ENCODE assay signal across 17 cellular contexts in genomic region chr6:132369526-132369925, GRCh38. TPM values are rescaled to one million over a fixed set of nuclear protein-coding genes. Genes with fewer than 3 reads are reported as not detected.
DNase-seq lines count a peak whose midpoint lies in the region; ATAC-seq, FAIRE-seq and TF ChIP-seq lines count a peak whose summit lies in the region.
"Had no signal": no experiment of that assay in that cellular context is flagged by ENCODE, and none has a peak within 500 bp of the region (broad histone marks: within the 10 kb centered on the region; RNA-seq: fewer than 3 reads in every experiment).

No MANE protein-coding gene starts in this region.

- no peaks in the 10 kb centered on the region for H3K36me3 Mint-ChIP-seq in activated CD4-positive, alpha-beta T cell treated with anti-CD3 and anti-CD28 coated beads, Interleukin-2, amount 10 ng/mL, durations not matched to agents 24 days and 14 days (ENCODE audit: low read depth)

- H3K4me3 ChIP-seq in foreskin fibroblast (ENCODE audit: low read depth in 1 of 2, low read length in 2 of 2) (no peak overlapping the region), tibial nerve (peak overlapping the region in 3 of 4 donors; percentile 3 to 28 (median 7))
- H3K4me3 ChIP-seq: body of pancreas, right lobe of liver had no signal

- no peaks in the 10 kb centered on the region for H3K9me3 ChIP-seq in tibial nerve
- H3K9me3 ChIP-seq: body of pancreas, heart left ventricle, right lobe of liver had no signal

- no peaks in the 10 kb centered on the region for H3K36me3 ChIP-seq in tibial nerve
- H3K36me3 ChIP-seq: heart left ventricle, right lobe of liver had no signal

- no peak overlapping the region for H3K27ac Mint-ChIP-seq in activated CD4-positive, alpha-beta T cell treated with anti-CD3 and anti-CD28 coated beads, Interleukin-2, amount 10 ng/mL, durations not matched to agents 24 days and 14 days
- H3K27ac Mint-ChIP-seq: activated T-helper 1 cell treated with anti-CD3 and anti-CD28 coated beads, Interleukin-12 subunit alpha, Interleukin-12 subunit beta, Interleukin-2, Interleukin-4 antibody, amounts not matched to agents 30 ng/mL and 10 ng/mL and 1 ng/mL, durations not matched to agents 14 hours and 24 hours and 36 hours; naive B cell; T-helper 17 cell had no signal

- DNase-seq in H54 (ENCODE audit: insufficient read length, low spot score), result no peak
- peak; percentile 68 for DNase-seq in foreskin fibroblast
- no peak for DNase-seq in tibial nerve (ENCODE audit: low spot score in 2 of 2)
- DNase-seq in activated CD4-positive, alpha-beta T cell treated with anti-CD3 and anti-CD28 coated beads, Interleukin-2, amount 10 ng/mL, durations not matched to agents 24 days and 14 days, result no peak
- DNase-seq in omental fat pad (ENCODE audit: low spot score), result no peak
- no peak for DNase-seq in amniotic stem cell (lab: John Stamatoyannopoulos, UW)
- DNase-seq: body of pancreas, heart left ventricle, kidney glomerular epithelial cell, naive B cell, NCI-H1105 treated with DMSO at 0.1 percent for 48 hours, NCI-H345, OCI-M1, right lobe of liver, T-helper 17 cell had no signal

- intact Hi-C loops in activated CD4-positive, alpha-beta T cell treated with anti-CD3 and anti-CD28 coated beads, Interleukin-2, amount 10 ng/mL, durations not matched to agents 24 days and 14 days (cut with micrococcal nuclease), result loop anchor here (5.0 kb wide), 3 partner anchors 33 to 98 kb away; partner anchors contain the start of gene MOXD1

- WGBS in tibial nerve, 2 donors, result 45 to 57% methylated on average over 4 of the region's 4 CpGs

- H3K9me3 Mint-ChIP-seq in activated CD4-positive, alpha-beta T cell treated with anti-CD3 and anti-CD28 coated beads, Interleukin-2, amount 10 ng/mL, durations not matched to agents 24 days and 14 days, result no peaks in the 10 kb centered on the region
- H3K9me3 Mint-ChIP-seq: activated T-helper 1 cell treated with anti-CD3 and anti-CD28 coated beads, Interleukin-12 subunit alpha, Interleukin-12 subunit beta, Interleukin-2, Interleukin-4 antibody, amounts not matched to agents 30 ng/mL and 10 ng/mL and 1 ng/mL, durations not matched to agents 14 hours and 24 hours and 36 hours; naive B cell had no signal

- FAIRE-seq in H54 (lab: Jason Lieb, UNC), result peak; percentile 93

- H3K4me1 ChIP-seq in tibial nerve, result peaks cover 0 to 26% (median 3%) of the 10 kb centered on the region in 4 donors
- H3K4me1 ChIP-seq: body of pancreas, heart left ventricle, right lobe of liver had no signal

- H3K27me3 Mint-ChIP-seq in activated CD4-positive, alpha-beta T cell treated with anti-CD3 and anti-CD28 coated beads, Interleukin-2, amount 10 ng/mL, durations not matched to agents 24 days and 14 days, result peaks cover 34% of the 10 kb centered on the region
- H3K27me3 Mint-ChIP-seq: naive B cell had no signal

- ATAC-seq in SK-N-SH treated with all-trans-retinoic acid at 6 μM for 48 hours, result peak; percentile 77
- no peak for ATAC-seq in omental fat pad (ENCODE audit: low FRiP score)
- ATAC-seq: body of pancreas, right lobe of liver, T-helper 17 cell had no signal

- TF ChIP-seq CTCF in foreskin fibroblast (IDR thresholded peaks at IDR 0.05; ENCODE audit: low read depth, low read length), result no peak
- no peak for TF ChIP-seq CTCF in tibial nerve (IDR thresholded peaks at IDR 0.05)
- no peak for TF ChIP-seq CTCF in omental fat pad (IDR thresholded peaks at IDR 0.05)

- TF ChIP-seq POLR2A in H54 (IDR thresholded peaks at IDR 0.05; ENCODE audit: low read depth, low read length) (no peak), tibial nerve (IDR thresholded peaks at IDR 0.05) (no peak)

- no peaks in the 10 kb centered on the region for H3K27me3 ChIP-seq in tibial nerve
- H3K27me3 ChIP-seq: body of pancreas, heart left ventricle, right lobe of liver had no signal

- H3K27ac ChIP-seq in tibial nerve, result peak overlapping the region in 3 of 4 donors; percentile 2 to 45 (median 36)
- H3K27ac ChIP-seq: body of pancreas, right lobe of liver had no signal

- H3K4me1 Mint-ChIP-seq in activated CD4-positive, alpha-beta T cell treated with anti-CD3 and anti-CD28 coated beads, Interleukin-2, amount 10 ng/mL, durations not matched to agents 24 days and 14 days, result peaks cover 10% of the 10 kb centered on the region

- no peak overlapping the region for H3K4me3 Mint-ChIP-seq in activated CD4-positive, alpha-beta T cell treated with anti-CD3 and anti-CD28 coated beads, Interleukin-2, amount 10 ng/mL, durations not matched to agents 24 days and 14 days
- H3K4me3 Mint-ChIP-seq: activated T-helper 1 cell treated with anti-CD3 and anti-CD28 coated beads, Interleukin-12 subunit alpha, Interleukin-12 subunit beta, Interleukin-2, Interleukin-4 antibody, amounts not matched to agents 30 ng/mL and 10 ng/mL and 1 ng/mL, durations not matched to agents 14 hours and 24 hours and 36 hours; naive B cell; T-helper 17 cell had no signal

- no peak for TF ChIP-seq EP300 in tibial nerve (IDR thresholded peaks at IDR 0.05)

TF ChIP-seq in SK-N-SH treated with all-trans-retinoic acid at 6 μM for 48 hours, 23 proteins besides CTCF, POLR2A, EP300 and RAD21:
- TF ChIP-seq PPARA (CRISPR knock-in tag; IDR thresholded peaks at IDR 0.05; ENCODE audit: borderline replicate concordance), result no peak
- TF ChIP-seq GLIS3 (CRISPR knock-in tag; IDR thresholded peaks at IDR 0.05), result no peak
- no peak for TF ChIP-seq CREB5 (CRISPR knock-in tag; IDR thresholded peaks at IDR 0.05; ENCODE audit: low read depth)
- TF ChIP-seq RARB (CRISPR knock-in tag; IDR thresholded peaks at IDR 0.05), result no peak

RNA-seq across cellular contexts. Expression of gene MOXD1, which starts 31.7 kb away (rescaled TPM):
- total RNA-seq in tibial nerve, result 10 to 100 TPM in 1 of 4 donors, 1 to 10 TPM in 3; 4.6 to 13.3 (median 6.6) TPM
- total RNA-seq in activated CD4-positive, alpha-beta T cell treated with anti-CD3 and anti-CD28 coated beads, Interleukin-2, amount 10 ng/mL, durations not matched to agents 24 days and 14 days, result 0.12 TPM in 1 of 2 replicates, not detected in the other
- 1 to 10 TPM; 1.3 to 2.7 (median 2.0) TPM for total RNA-seq in omental fat pad
- total RNA-seq: T-helper 17 cell had no signal

Comparison
In these comparisons a context has a peak if more than half of its experiments do, and no peak if none do; other contexts are left out.
1. DNase-seq: peak in foreskin fibroblast (2 of 2); none in H54 (single experiment), tibial nerve (0 of 2), activated CD4-positive, alpha-beta T cell treated with anti-CD3 and anti-CD28 coated beads, Interleukin-2, amount 10 ng/mL, durations not matched to agents 24 days and 14 days (single experiment), omental fat pad (single experiment) and amniotic stem cell (single experiment).
2. H3K4me3 ChIP-seq: peak in tibial nerve (3 of 4); none in foreskin fibroblast (0 of 2).